Comparison of ENCODE assay signal across 14 cellular contexts in the genomic region with DNA sequence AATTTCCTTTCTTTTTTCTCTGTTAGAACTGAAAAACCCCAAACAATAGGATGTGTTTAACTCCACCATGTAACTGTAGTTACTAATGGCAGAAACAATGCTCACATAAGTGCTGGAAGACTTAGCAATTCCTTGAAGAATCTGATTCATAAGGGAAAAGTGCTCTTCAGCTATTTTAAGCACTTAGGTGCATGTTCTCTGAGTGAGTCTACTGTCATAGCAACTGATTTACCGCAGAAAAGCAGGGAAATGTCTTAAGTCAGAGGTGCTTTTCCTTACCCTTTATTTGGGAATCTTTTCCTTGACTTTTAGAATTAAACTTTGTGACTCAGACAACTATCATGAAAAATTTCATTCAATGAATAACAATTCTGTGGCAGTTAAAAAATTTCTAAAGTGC.
A peak's percentile ranks its signal among the peaks of the same experiment; 100 is the strongest.
DNase-seq lines count a peak whose midpoint lies in the region; ATAC-seq and TF ChIP-seq lines count a peak whose summit lies in the region.
"Had no signal": no experiment of that assay in that cellular context is flagged by ENCODE, and none has a peak within 500 bp of the region (broad histone marks: within the 10 kb centered on the region; RNA-seq: fewer than 3 reads in every experiment).

No MANE protein-coding gene starts in this region.

- H3K4me3 ChIP-seq in SJSA1 (no peak overlapping the region), fibroblast of the aortic adventitia (ENCODE audit: low read depth, low read length) (no peak overlapping the region), skeletal muscle satellite cell (ENCODE audit: low read length) (no peak overlapping the region), MG63 (no peak overlapping the region)
- H3K4me3 ChIP-seq: K562 had no signal

- ATAC-seq in GM19455 (IDR thresholded peaks at IDR 0.05; ENCODE audit: unreplicated experiment), result no peak
- ATAC-seq: K562 had no signal

- peaks cover 38% of the 10 kb centered on the region for H3K4me1 ChIP-seq in SJSA1 (replicated peaks)
- H3K4me1 ChIP-seq in skeletal muscle satellite cell (ENCODE audit: control insufficient read depth, insufficient read depth, low read length), result peaks cover 13% of the 10 kb centered on the region

- peak overlapping the region; percentile 94 for H3K27ac ChIP-seq in SJSA1

- H3K9ac ChIP-seq in skeletal muscle satellite cell (ENCODE audit: low read depth, low read length), result peak overlapping the region; percentile 33

- peak overlapping the region; percentile 28 for H3K4me2 ChIP-seq in skeletal muscle satellite cell (ENCODE audit: low read length)

- DNase-seq in GM04503 (ENCODE audit: low read depth) (peak; percentile 96), SJSA1 (ENCODE audit: low read depth in 1 of 2, low spot score in 2 of 2) (peak in 1 of 2 experiments; percentile 88), fibroblast of the aortic adventitia (ENCODE audit: low read depth) (peak; percentile 92), MG63 (no peak), epidermal melanocyte (ENCODE audit: insufficient read length, low spot score) (no peak)
- no peak for DNase-seq in stimulated activated CD4-positive, alpha-beta T cell treated with anti-CD3 and anti-CD28 coated beads, Interleukin-1b, Interleukin-23, amount 100 ng/mL, for 48 hours
- DNase-seq: activated B cell treated with CpG ODN at 0.5 μM for 24 hours; activated T-cell treated with anti-CD3 and anti-CD28 coated beads, Interleukin-2, amount 50 U/mL, for 24 hours; DMS153; NCI-H345; SHP77 had no signal

- TF ChIP-seq CTCF in fibroblast of the aortic adventitia (IDR thresholded peaks at IDR 0.05; ENCODE audit: insufficient read depth, low read length), result no peak

- H3K36me3 ChIP-seq in SJSA1 (no peaks in the 10 kb centered on the region), skeletal muscle satellite cell (ENCODE audit: insufficient read depth, low read length) (no peaks in the 10 kb centered on the region), MG63 (no peaks in the 10 kb centered on the region)

- H3K27me3 ChIP-seq in SJSA1 (replicated peaks) (no peaks in the 10 kb centered on the region), skeletal muscle satellite cell (ENCODE audit: control insufficient read depth, insufficient read depth, low read length) (no peaks in the 10 kb centered on the region), MG63 (no peaks in the 10 kb centered on the region)

- H3K9me3 ChIP-seq in SJSA1 (replicated peaks) (no peaks in the 10 kb centered on the region), skeletal muscle satellite cell (replicated peaks; ENCODE audit: low read length) (no peaks in the 10 kb centered on the region), MG63 (no peaks in the 10 kb centered on the region; the same call in none of the 2 replicates)

Comparison
In these comparisons a context has a peak if more than half of its experiments do, and no peak if none do; other contexts are left out.
1. DNase-seq: peak in GM04503 (single experiment) and fibroblast of the aortic adventitia (single experiment); none in MG63 (single experiment), stimulated activated CD4-positive, alpha-beta T cell treated with anti-CD3 and anti-CD28 coated beads, Interleukin-1b, Interleukin-23, amount 100 ng/mL, for 48 hours (single experiment) and epidermal melanocyte (single experiment).